12 cellular contexts compared by ENCODE assay signal in genomic region chr1:223775711-223776074, GRCh38.
DNase-seq lines count a peak whose midpoint lies in the region; ATAC-seq, FAIRE-seq and TF ChIP-seq lines count a peak whose summit lies in the region.
"Had no signal": no experiment of that assay in that cellular context is flagged by ENCODE, and none has a peak within 500 bp of the region (broad histone marks: within the 10 kb centered on the region; RNA-seq: fewer than 3 reads in every experiment).

No MANE protein-coding gene starts in this region.

- no peak for TF ChIP-seq POLR2A in gastroesophageal sphincter (IDR thresholded peaks at IDR 0.05)

- H3K27ac ChIP-seq in gastroesophageal sphincter (peak overlapping the region in 3 of 4 donors; percentile 33 to 73 (median 50)), subcutaneous abdominal adipose tissue (ENCODE audit: low read depth, low read length) (peak overlapping the region; percentile 73)
- H3K27ac ChIP-seq: HL-60, SK-N-MC had no signal

- H3K36me3 ChIP-seq in gastroesophageal sphincter, result peaks cover 0 to 100% of the 10 kb centered on the region in 2 donors
- peaks cover 15 to 87% (median 67%) of the 10 kb centered on the region in 5 donors for H3K36me3 ChIP-seq in subcutaneous abdominal adipose tissue (ENCODE audit: control insufficient read depth in 5 of 5, insufficient read depth in 5 of 5, low read length in 5 of 5)

- H3K27me3 Mint-ChIP-seq in activated naive CD4-positive, alpha-beta T cell treated with anti-CD3 and anti-CD28 coated beads for 36 hours (ENCODE audit: low read depth), result no peaks in the 10 kb centered on the region
- H3K27me3 Mint-ChIP-seq in activated CD8-positive, alpha-beta T cell treated with anti-CD3 and anti-CD28 coated beads, Interleukin-2, amount 10 ng/mL, durations not matched to agents 7 days and 5 days (ENCODE audit: low read depth), result no peaks in the 10 kb centered on the region

- no peak overlapping the region for H3K4me3 Mint-ChIP-seq in activated naive CD4-positive, alpha-beta T cell treated with anti-CD3 and anti-CD28 coated beads for 36 hours
- H3K4me3 Mint-ChIP-seq in activated CD8-positive, alpha-beta T cell treated with anti-CD3 and anti-CD28 coated beads, Interleukin-2, amount 10 ng/mL, durations not matched to agents 7 days and 5 days, result no peak overlapping the region

- no peaks in the 10 kb centered on the region for H3K9me3 Mint-ChIP-seq in activated naive CD4-positive, alpha-beta T cell treated with anti-CD3 and anti-CD28 coated beads for 36 hours
- H3K9me3 Mint-ChIP-seq in activated CD8-positive, alpha-beta T cell treated with anti-CD3 and anti-CD28 coated beads, Interleukin-2, amount 10 ng/mL, durations not matched to agents 7 days and 5 days (ENCODE audit: insufficient read depth), result no peaks in the 10 kb centered on the region

- no peaks in the 10 kb centered on the region for H3K27me3 ChIP-seq in gastroesophageal sphincter
- H3K27me3 ChIP-seq in subcutaneous abdominal adipose tissue (ENCODE audit: control insufficient read depth in 5 of 5, insufficient read depth in 4 of 5, low read length in 5 of 5), result no peaks in the 10 kb centered on the region

- peak; percentile 8 for ATAC-seq in activated CD8-positive, alpha-beta T cell treated with anti-CD3 and anti-CD28 coated beads, Interleukin-2, amount 10 ng/mL, durations not matched to agents 7 days and 5 days
- no peak for ATAC-seq in gastroesophageal sphincter

- no peak for TF ChIP-seq CTCF in gastroesophageal sphincter (IDR thresholded peaks at IDR 0.05)

- POLR2A ChIA-PET in activated CD8-positive, alpha-beta T cell treated with anti-CD3 and anti-CD28 coated beads, Interleukin-2, amount 10 ng/mL, durations not matched to agents 7 days and 5 days (lab: Charles Lee), result no interaction called here

- H3K27ac Mint-ChIP-seq in activated naive CD4-positive, alpha-beta T cell treated with anti-CD3 and anti-CD28 coated beads for 36 hours, result peak overlapping the region; percentile 86
- H3K27ac Mint-ChIP-seq in activated CD8-positive, alpha-beta T cell treated with anti-CD3 and anti-CD28 coated beads, Interleukin-2, amount 10 ng/mL, durations not matched to agents 7 days and 5 days, result peak overlapping the region; percentile 59

- peaks cover 33% of the 10 kb centered on the region for H3K36me3 Mint-ChIP-seq in activated naive CD4-positive, alpha-beta T cell treated with anti-CD3 and anti-CD28 coated beads for 36 hours (ENCODE audit: low read depth)
- H3K36me3 Mint-ChIP-seq in activated CD8-positive, alpha-beta T cell treated with anti-CD3 and anti-CD28 coated beads, Interleukin-2, amount 10 ng/mL, durations not matched to agents 7 days and 5 days (ENCODE audit: low read depth), result peaks cover 68% of the 10 kb centered on the region

- no peak for DNase-seq in activated naive CD4-positive, alpha-beta T cell treated with anti-CD3 and anti-CD28 coated beads for 36 hours
- DNase-seq in activated naive CD4-positive, alpha-beta T cell (lab: John Stamatoyannopoulos, UW), result no peak
- no peak for DNase-seq in activated CD8-positive, alpha-beta T cell treated with anti-CD3 and anti-CD28 coated beads, Interleukin-2, amount 10 ng/mL, durations not matched to agents 7 days and 5 days
- no peak for DNase-seq in stimulated activated CD4-positive, alpha-beta T cell treated with anti-CD3 and anti-CD28 coated beads, Interleukin-12 subunit alpha, Interleukin-12 subunit beta, amount 100 ng/mL, for 4 hours
- no peak for DNase-seq in RCC 7860 (ENCODE audit: low spot score)
- no peak for DNase-seq in HUDEP-2 (lab: John Stamatoyannopoulos, UW; ENCODE audit: unreplicated experiment in 76 of 76)
- DNase-seq: MV-4-11, NCI-H524 treated with DMSO at 0.1 percent for 48 hours had no signal

- no peak overlapping the region for H3K4me3 ChIP-seq in gastroesophageal sphincter
- no peak overlapping the region for H3K4me3 ChIP-seq in subcutaneous abdominal adipose tissue (ENCODE audit: low read depth in 1 of 5, low read length in 5 of 5)
- H3K4me3 ChIP-seq: SK-N-MC had no signal

- WGBS in gastroesophageal sphincter (ENCODE audit: low coverage in 1 of 2), 2 donors, result 75 to 80% methylated on average over 1 of the region's 1 CpG

- CTCF ChIA-PET in activated naive CD4-positive, alpha-beta T cell treated with anti-CD3 and anti-CD28 coated beads for 36 hours (lab: Charles Lee), result interaction anchor here (1.0 to 2.3 kb wide), 3 partner anchors 26 to 79 kb away, joined by 3 to 10 read pairs (median 4); no protein-coding TSS in a partner anchor
- CTCF ChIA-PET in activated CD8-positive, alpha-beta T cell treated with anti-CD3 and anti-CD28 coated beads, Interleukin-2, amount 10 ng/mL, durations not matched to agents 7 days and 5 days (lab: Charles Lee), result interaction anchor here (0.8 to 2.9 kb wide), 3 partner anchors 27 to 132 kb away, joined by 3 to 9 read pairs (median 3); no protein-coding TSS in a partner anchor

- H3K9ac ChIP-seq in subcutaneous abdominal adipose tissue (ENCODE audit: low read length in 5 of 5), result no peak overlapping the region

- H3K9me3 ChIP-seq in gastroesophageal sphincter (no peaks in the 10 kb centered on the region), subcutaneous abdominal adipose tissue (ENCODE audit: control insufficient read depth in 5 of 5, low read length in 5 of 5) (no peaks in the 10 kb centered on the region)

- FAIRE-seq in RCC 7860 (lab: Jason Lieb, UNC), result no peak

- H3K4me1 ChIP-seq in gastroesophageal sphincter (peaks cover 13 to 29% (median 15%) of the 10 kb centered on the region in 3 donors), subcutaneous abdominal adipose tissue (ENCODE audit: control insufficient read depth in 5 of 5, insufficient read depth in 5 of 5, low read length in 5 of 5) (peaks cover 7 to 42% (median 22%) of the 10 kb centered on the region in 5 donors)

- intact Hi-C loops in activated naive CD4-positive, alpha-beta T cell treated with anti-CD3 and anti-CD28 coated beads for 36 hours (cut with micrococcal nuclease), result loop anchor here (1.0 to 5.0 kb wide), 6 partner anchors 49 to 657 kb away; partner anchors contain the start of gene WDR26

- H3K4me1 Mint-ChIP-seq in activated naive CD4-positive, alpha-beta T cell treated with anti-CD3 and anti-CD28 coated beads for 36 hours (ENCODE audit: low read depth), result peaks cover 41% of the 10 kb centered on the region
- peaks cover 23% of the 10 kb centered on the region for H3K4me1 Mint-ChIP-seq in activated CD8-positive, alpha-beta T cell treated with anti-CD3 and anti-CD28 coated beads, Interleukin-2, amount 10 ng/mL, durations not matched to agents 7 days and 5 days (ENCODE audit: low read depth)

- no peak for TF ChIP-seq EP300 in gastroesophageal sphincter (IDR thresholded peaks at IDR 0.05)
